ENCODE assay signal across 20 cellular contexts in genomic region chr20:22561965-22562581, GRCh38. TPM values are rescaled to one million over a fixed set of nuclear protein-coding genes. Genes with fewer than 3 reads are reported as not detected.
A peak's percentile ranks its signal among the peaks of the same experiment; 100 is the strongest.
DNase-seq lines count a peak whose midpoint lies in the region; ATAC-seq, FAIRE-seq and TF ChIP-seq lines count a peak whose summit lies in the region.
"Had no signal": no experiment of that assay in that cellular context is flagged by ENCODE, and none has a peak within 500 bp of the region (broad histone marks: within the 10 kb centered on the region; RNA-seq: fewer than 3 reads in every experiment).

No MANE protein-coding gene starts in this region.

- TF ChIP-seq RAD21 in K562 (CRISPR knock-in tag; conservative IDR thresholded peaks at IDR 0.05 in 1 of 2, IDR thresholded peaks at IDR 0.05 in 1 of 2) (no peak), HepG2 (CRISPR knock-in tag; IDR thresholded peaks at IDR 0.05) (no peak)

- H3K4me1 ChIP-seq in K562 (replicated peaks in 1 of 2; ENCODE audit: control insufficient read depth in 2 of 2, insufficient read depth in 2 of 2, low read length in 2 of 2) (peaks cover 0 to 6% of the 10 kb centered on the region in 2 experiments; a peak in 3 of 5 replicates), HepG2 (ENCODE audit: insufficient read depth, low read length) (peaks cover 42% of the 10 kb centered on the region), left ventricle myocardium inferior (no peaks in the 10 kb centered on the region), aorta (ENCODE audit: control insufficient read depth in 1 of 2, insufficient read depth in 2 of 2, low read length in 2 of 2) (no peaks in the 10 kb centered on the region)
- H3K4me1 ChIP-seq: Peyer's patch had no signal

- H3K27ac ChIP-seq in K562 (ENCODE audit: extremely low read depth, low read depth, low read length) (no peak overlapping the region), HepG2 (ENCODE audit: extremely low read length, insufficient read depth, low read length) (no peak overlapping the region), left ventricle myocardium inferior (replicated peaks) (no peak overlapping the region), aorta (ENCODE audit: low read depth in 1 of 2, low read length in 2 of 2) (no peak overlapping the region)
- H3K27ac ChIP-seq: GM23248, Peyer's patch, SK-N-MC had no signal

- FAIRE-seq in K562 (lab: Jason Lieb, UNC) (no peak), HepG2 (lab: Jason Lieb, UNC) (no peak)
- FAIRE-seq: GM18507 had no signal

- TF ChIP-seq CTCF in K562 (IDR thresholded peaks at IDR 0.05 in 2 of 3, conservative IDR thresholded peaks at IDR 0.05 in 1 of 3; ENCODE audit: insufficient read depth in 2 of 3, low read depth in 1 of 3, low read length in 3 of 3), result no peak
- no peak for TF ChIP-seq CTCF in HepG2 (CRISPR knock-in tag; IDR thresholded peaks at IDR 0.05)
- no peak for TF ChIP-seq CTCF in left ventricle myocardium inferior (IDR thresholded peaks at IDR 0.05; ENCODE audit: borderline replicate concordance)

- POLR2A ChIA-PET in K562 (lab: Yijun Ruan, JAX), result interaction anchor here (1.0 kb wide), 1 partner anchor 150 kb away, joined by 3 read pairs; no protein-coding TSS in a partner anchor
- POLR2A ChIA-PET in HepG2 (lab: Yijun Ruan, JAX), result interaction anchor here (1.5 to 4.1 kb wide), 8 partner anchors 13 to 132 kb away, joined by 3 to 30 read pairs (median 20); partner anchors contain the start of gene FOXA2

- TF ChIP-seq POLR2A in K562 (conservative IDR thresholded peaks at IDR 0.05) (no peak), HepG2 (IDR thresholded peaks at IDR 0.05; ENCODE audit: insufficient read depth in 1 of 2, low read depth in 2 of 2, low read length in 2 of 2) (peak; percentile 21 to 37; a peak in 1 of 4 replicates)

- H3K4me3 ChIP-seq in K562, result no peak overlapping the region
- no peak overlapping the region for H3K4me3 ChIP-seq in HepG2 (replicated peaks in 1 of 3; ENCODE audit: insufficient read depth in 1 of 3, low read depth in 2 of 3, low read length in 3 of 3)
- H3K4me3 ChIP-seq in left ventricle myocardium inferior, result no peak overlapping the region
- no peak overlapping the region for H3K4me3 ChIP-seq in aorta (ENCODE audit: low read length in 2 of 2)
- H3K4me3 ChIP-seq: GM23248, Peyer's patch, SK-N-MC had no signal

- H3K9me1 ChIP-seq in K562 (ENCODE audit: control insufficient read depth, insufficient read depth, low read length), result no peaks in the 10 kb centered on the region

- H3K79me2 ChIP-seq in K562 (ENCODE audit: control insufficient read depth, insufficient read depth, low read length) (no peaks in the 10 kb centered on the region), HepG2 (ENCODE audit: insufficient read depth, low read length) (no peaks in the 10 kb centered on the region)

- in situ Hi-C loops in K562 (cut with MboI) (no loop called here), HepG2 (cut with HindIII; ENCODE audit: extremely low pct_ligation_motif_present, low pct_unique_long_range_greater_than_20kb) (no loop called here)

- H3K9ac ChIP-seq in K562 (ENCODE audit: insufficient read depth in 1 of 2, low read depth in 2 of 2, low read length in 2 of 2) (no peak overlapping the region), HepG2 (ENCODE audit: insufficient read depth, low read depth, low read length) (no peak overlapping the region)
- H3K9ac ChIP-seq: GM23248 had no signal

- H3K27me3 ChIP-seq in K562 (ENCODE audit: control insufficient read depth in 2 of 2, insufficient read depth in 2 of 2, low read length in 2 of 2) (no peaks in the 10 kb centered on the region; a peak in 1 of 5 replicates), HepG2 (ENCODE audit: control insufficient read depth in 1 of 2, insufficient read depth in 2 of 2, low read length in 2 of 2) (no peaks in the 10 kb centered on the region), left ventricle myocardium inferior (ENCODE audit: low read depth) (peaks cover 100% of the 10 kb centered on the region), aorta (ENCODE audit: control insufficient read depth in 1 of 2, insufficient read depth in 2 of 2, low read length in 1 of 2) (no peaks in the 10 kb centered on the region)
- H3K27me3 ChIP-seq: Peyer's patch had no signal

- H3K4me2 ChIP-seq in K562 (ENCODE audit: insufficient read depth, low read length), result no peak overlapping the region
- no peak overlapping the region for H3K4me2 ChIP-seq in HepG2 (ENCODE audit: low read depth, low read length)

- CTCF ChIA-PET in K562 (lab: Yijun Ruan, JAX; ENCODE audit: low intra/inter-chr PET ratio) (no interaction called here), HepG2 (lab: Yijun Ruan, JAX; ENCODE audit: low intra/inter-chr PET ratio, low total read pairs) (no interaction called here)

- H3K36me3 ChIP-seq in K562 (ENCODE audit: control insufficient read depth, insufficient read depth, low read length) (no peaks in the 10 kb centered on the region), HepG2 (replicated peaks in 1 of 2; ENCODE audit: control insufficient read depth in 1 of 2, insufficient read depth in 2 of 2, low read length in 2 of 2) (peaks cover 16 to 35% of the 10 kb centered on the region in 2 experiments), left ventricle myocardium inferior (no peaks in the 10 kb centered on the region), aorta (ENCODE audit: control insufficient read depth in 1 of 2, insufficient read depth in 2 of 2, low read length in 1 of 2) (no peaks in the 10 kb centered on the region)
- H3K36me3 ChIP-seq: Peyer's patch had no signal

- H3K9me3 ChIP-seq in K562 (replicated peaks; ENCODE audit: control insufficient read depth, insufficient read depth, low read depth, low read length), result no peaks in the 10 kb centered on the region
- no peaks in the 10 kb centered on the region for H3K9me3 ChIP-seq in HepG2 (ENCODE audit: low read length)
- no peaks in the 10 kb centered on the region for H3K9me3 ChIP-seq in left ventricle myocardium inferior (replicated peaks)
- peaks cover 2% of the 10 kb centered on the region for H3K9me3 ChIP-seq in aorta (ENCODE audit: control insufficient read depth, low read length)

- intact Hi-C loops in K562 (cut with micrococcal nuclease) (no loop called here), HepG2 (cut with micrococcal nuclease; ENCODE audit: unreplicated experiment) (no loop called here), left ventricle myocardium inferior (cut with micrococcal nuclease) (no loop called here), aorta (cut with DNase I) (no loop called here)

- H2AFZ ChIP-seq in K562 (ENCODE audit: low read depth, low read length) (no peak overlapping the region), HepG2 (ENCODE audit: low read length) (no peak overlapping the region)
- H2AFZ ChIP-seq: GM23248 had no signal

- H4K20me1 ChIP-seq in K562 (replicated peaks; ENCODE audit: control insufficient read depth, insufficient read depth, low read length), result no peaks in the 10 kb centered on the region
- no peaks in the 10 kb centered on the region for H4K20me1 ChIP-seq in HepG2 (ENCODE audit: insufficient read depth, low read length)

- ATAC-seq in K562 (no peak), HepG2 (no peak), GM19467 (IDR thresholded peaks at IDR 0.05; ENCODE audit: unreplicated experiment) (no peak), aorta (ENCODE audit: low FRiP score) (no peak)

- TF ChIP-seq EP300 in K562 (IDR thresholded peaks at IDR 0.05; ENCODE audit: low read length) (0 out of 2 replicates have a peak, but pooled peaks have one; percentile 37), HepG2 (IDR thresholded peaks at IDR 0.05; ENCODE audit: low read depth in 2 of 2, low read length in 2 of 2) (no peak), HepG2 (CRISPR knock-in tag; IDR thresholded peaks at IDR 0.05; ENCODE audit: borderline replicate concordance) (no peak)

- 14% methylated on average over 8 of the region's 9 CpGs for WGBS in K562 (ENCODE audit: insufficient coverage, low coverage, missing lambda C conversion rate)
- WGBS in HepG2 (ENCODE audit: low lambda C conversion rate), result 92% methylated on average over 9 of the region's 9 CpGs
- 33 to 36% methylated on average over 9 of the region's 9 CpGs for WGBS in aorta, 2 donors

- BruUV-seq in K562 (replicated peaks; lab: Mats Ljungman, UMichigan) (no TSS peak), HepG2 (replicated peaks; lab: Mats Ljungman, UMichigan) (no TSS peak)

- peak; percentile 39 for DNase-seq in NCI-H146 treated with DMSO at 0.1 percent for 48 hours (lab: John Stamatoyannopoulos, UW; ENCODE audit: unreplicated experiment)
- peak in 1 of 4 experiments; percentile 12 for DNase-seq in K562 (ENCODE audit: extremely low read depth in 1 of 4, low spot score in 3 of 4)
- no peak for DNase-seq in HepG2 (ENCODE audit: low spot score)
- peak; percentile 13 for DNase-seq in ureter (ENCODE audit: low spot score)
- no peak for DNase-seq in left ventricle myocardium inferior
- no peak for DNase-seq in aorta
- DNase-seq: GM23248, HCEC 1CT, NCI-H1092, NCI-H1417 treated with DMSO at 0.1 percent for 48 hours, NCI-H446 treated with DMSO at 0.1 percent for 48 hours, NCI-H526, Peyer's patch, SHP77 treated with DMSO at 0.1 percent for 48 hours had no signal

RNA-seq across cellular contexts. Expression of gene FOXA2, which starts 22.3 kb away (rescaled TPM):
- 0.19 and 0.21 TPM in 2 replicates for total RNA-seq in K562 (2011; cell fraction: chromatin; rRNA removed; ENCODE audit: low replicate concordance)
- total RNA-seq in K562 (2011; cell fraction: nucleolus; rRNA removed), result 0.17 and 0.39 TPM in 2 replicates
- 0.23 TPM in 1 of 2 replicates, not detected in the other for total RNA-seq in K562 (2011; cell fraction: nucleoplasm; rRNA removed)
- total RNA-seq in K562 (2014; rRNA removed) (0.69 and 0.82 TPM in 2 replicates), K562 (2014; rRNA removed; fragmentation: Illumina TruSeq; extraction: Trizol) (0.22 and 0.35 TPM in 2 replicates), K562 (2015; rRNA removed; fragmentation: Illumina TruSeq; extraction: Trizol) (0.25 and 0.38 TPM in 2 replicates), K562 (2021) (1.0 and 1.5 TPM in 2 replicates), HepG2 (2016; rRNA removed; fragmentation: Illumina TruSeq; extraction: Trizol) (12.2 and 12.7 TPM in 2 replicates), ureter (not detected), left ventricle myocardium inferior (not detected), aorta (not detected)
- polyA plus RNA-seq in K562 (2011; rRNA removed) (0.03 and 0.10 TPM in 2 replicates), K562 (2014; fragmentation: Illumina TruSeq; extraction: Trizol) (0.56 and 0.66 TPM in 2 replicates), K562 (2014; fragmentation: Nextera tagmentation; extraction: Ambion mirVana) (under 1 TPM; 0.14 to 0.15 TPM), K562 (2014; rRNA removed) (0.54 and 0.80 TPM in 2 replicates), HepG2 (2011; rRNA removed) (8.8 and 12.2 TPM in 2 replicates), aorta (under 1 TPM in 1 of 2 donors, not detected in 1; 0.88 TPM)
- polyA plus RNA-seq in K562 (2011; cell fraction: cytosol; rRNA removed), result 0.42 TPM in 1 of 2 replicates, not detected in the other
- polyA plus RNA-seq in K562 (2011; cell fraction: nucleus; rRNA removed), result 0.08 and 1.4 TPM in 2 replicates
- polyA plus RNA-seq in K562 (2012), result 1.7 and 4.1 TPM in 2 replicates
- not detected in 2 replicates for polyA minus RNA-seq in K562 (2011; rRNA and poly(A)+ RNA removed)
- 0.57 TPM in 1 of 2 replicates, not detected in the other for polyA minus RNA-seq in K562 (2011; cell fraction: cytosol; rRNA and poly(A)+ RNA removed)
- 0.27 TPM in 1 of 2 replicates, not detected in the other for polyA minus RNA-seq in K562 (2011; cell fraction: nucleus; rRNA and poly(A)+ RNA removed)
- 4.6 and 4.9 TPM in 2 replicates for total RNA-seq in HepG2 (2016; cell fraction: cytosol; rRNA removed; fragmentation: Illumina TruSeq; extraction: Trizol; ENCODE audit: low read depth)
- 10.8 and 13.2 TPM in 2 replicates for total RNA-seq in HepG2 (2016; cell fraction: insoluble cytoplasmic fraction; rRNA removed; fragmentation: Illumina TruSeq; extraction: Trizol)
- 11.1 and 12.0 TPM in 2 replicates for total RNA-seq in HepG2 (2016; cell fraction: membrane; rRNA removed; fragmentation: Illumina TruSeq; extraction: Trizol)
- total RNA-seq in HepG2 (2016; cell fraction: nucleus; rRNA removed; fragmentation: Illumina TruSeq; extraction: Trizol), result 11.8 and 11.9 TPM in 2 replicates
- polyA plus RNA-seq in HepG2 (2011; cell fraction: cytosol; rRNA removed), result 5.0 and 7.0 TPM in 2 replicates
- 31.5 and 34.4 TPM in 2 replicates for polyA plus RNA-seq in HepG2 (2011; cell fraction: nucleus; rRNA removed)
- polyA plus RNA-seq in HepG2 (2012), result 33.6 and 38.4 TPM in 2 replicates
- polyA plus RNA-seq in HepG2 (2016; cell fraction: cytosol; fragmentation: Illumina TruSeq; extraction: Trizol; ENCODE audit: low read depth), result 4.4 TPM in 2 replicates
- 22.9 and 28.4 TPM in 2 replicates for polyA plus RNA-seq in HepG2 (2016; cell fraction: insoluble cytoplasmic fraction; fragmentation: Illumina TruSeq; extraction: Trizol; ENCODE audit: low read depth)
- 9.4 and 9.7 TPM in 2 replicates for polyA plus RNA-seq in HepG2 (2016; cell fraction: membrane; fragmentation: Illumina TruSeq; extraction: Trizol; ENCODE audit: low read depth)
- 30.5 and 31.3 TPM in 2 replicates for polyA plus RNA-seq in HepG2 (2016; cell fraction: nucleus; fragmentation: Illumina TruSeq; extraction: Trizol; ENCODE audit: insufficient read depth, low read depth)
- 12.8 TPM in 1 of 2 replicates, not detected in the other for polyA minus RNA-seq in HepG2 (2011; rRNA and poly(A)+ RNA removed; ENCODE audit: low replicate concordance)
- 12.6 and 15.2 TPM in 2 replicates for polyA minus RNA-seq in HepG2 (2011; cell fraction: cytosol; rRNA and poly(A)+ RNA removed)
- 6.7 and 9.3 TPM in 2 replicates for polyA minus RNA-seq in HepG2 (2011; cell fraction: nucleus; rRNA and poly(A)+ RNA removed)
- total RNA-seq: GM23248, OCI-LY7 had no signal
- polyA plus RNA-seq: BJ, GM23248, IgD-negative memory B cell had no signal

Comparison
In these comparisons a context has a peak if more than half of its experiments do, and no peak if none do; other contexts are left out.
1. DNase-seq: peak in NCI-H146 treated with DMSO at 0.1 percent for 48 hours (single experiment) and ureter (single experiment); none in HepG2 (single experiment), left ventricle myocardium inferior (single experiment) and aorta (0 of 2).